ENCODE assay signal across 15 cellular contexts in genomic region chr12:80271770-80272169, GRCh38.
DNase-seq lines count a peak whose midpoint lies in the region; ATAC-seq and TF ChIP-seq lines count a peak whose summit lies in the region.
"Had no signal": no experiment of that assay in that cellular context is flagged by ENCODE, and none has a peak within 500 bp of the region (broad histone marks: within the 10 kb centered on the region; RNA-seq: fewer than 3 reads in every experiment).

No MANE protein-coding gene starts in this region.

- H3K36me3 Mint-ChIP-seq in activated CD8-positive, alpha-beta T cell treated with anti-CD3 and anti-CD28 coated beads, Interleukin-2, amount 10 ng/mL, durations not matched to agents 7 days and 5 days (ENCODE audit: low read depth) = no peaks in the 10 kb centered on the region

- no peaks in the 10 kb centered on the region for H3K9me3 ChIP-seq in adipocyte (ENCODE audit: control insufficient read depth, low read length)
- H3K9me3 ChIP-seq in adrenal gland (replicated peaks in 1 of 3) = no peaks in the 10 kb centered on the region
- H3K9me3 ChIP-seq: HAP-1 had no signal

- H3K4me3 ChIP-seq in adipocyte (ENCODE audit: low read length) = no peak overlapping the region
- H3K4me3 ChIP-seq in adrenal gland = no peak overlapping the region
- H3K4me3 ChIP-seq: HAP-1 had no signal

- H3K4me1 Mint-ChIP-seq in activated CD8-positive, alpha-beta T cell treated with anti-CD3 and anti-CD28 coated beads, Interleukin-2, amount 10 ng/mL, durations not matched to agents 7 days and 5 days (ENCODE audit: low read depth) = no peaks in the 10 kb centered on the region
- H3K4me1 Mint-ChIP-seq: B cell had no signal

- no peaks in the 10 kb centered on the region for H3K9me3 Mint-ChIP-seq in activated CD8-positive, alpha-beta T cell treated with anti-CD3 and anti-CD28 coated beads, Interleukin-2, amount 10 ng/mL, durations not matched to agents 7 days and 5 days (ENCODE audit: insufficient read depth)
- H3K9me3 Mint-ChIP-seq: CD4-positive, alpha-beta T cell had no signal

- H3K4me1 ChIP-seq in adipocyte (ENCODE audit: control insufficient read depth, insufficient read depth, low read length) (peaks cover 36% of the 10 kb centered on the region), adrenal gland (replicated peaks in 1 of 2) (no peaks in the 10 kb centered on the region)
- H3K4me1 ChIP-seq: HAP-1 had no signal

- ATAC-seq in sciatic nerve = peak; percentile 59
- no peak for ATAC-seq in activated CD8-positive, alpha-beta T cell treated with anti-CD3 and anti-CD28 coated beads, Interleukin-2, amount 10 ng/mL, durations not matched to agents 7 days and 5 days

- no peak for TF ChIP-seq CTCF in adrenal gland (IDR thresholded peaks at IDR 0.05)

- H3K36me3 ChIP-seq in adipocyte (ENCODE audit: control insufficient read depth, insufficient read depth, low read length, severe bottlenecking) = no peaks in the 10 kb centered on the region
- H3K36me3 ChIP-seq in adrenal gland (replicated peaks in 1 of 2) = no peaks in the 10 kb centered on the region
- H3K36me3 ChIP-seq: HAP-1 had no signal

- no peak overlapping the region for H3K9ac ChIP-seq in adipocyte (ENCODE audit: low read length)

- no peak overlapping the region for H3K27ac Mint-ChIP-seq in activated CD8-positive, alpha-beta T cell treated with anti-CD3 and anti-CD28 coated beads, Interleukin-2, amount 10 ng/mL, durations not matched to agents 7 days and 5 days
- H3K27ac Mint-ChIP-seq: B cell; CD4-positive, alpha-beta T cell had no signal

- POLR2A ChIA-PET in activated CD8-positive, alpha-beta T cell treated with anti-CD3 and anti-CD28 coated beads, Interleukin-2, amount 10 ng/mL, durations not matched to agents 7 days and 5 days (lab: Charles Lee) = no interaction called here

- intact Hi-C loops in sciatic nerve (cut with DNase I) (no loop called here), adrenal gland (cut with DNase I) (no loop called here)

- CTCF ChIA-PET in activated CD8-positive, alpha-beta T cell treated with anti-CD3 and anti-CD28 coated beads, Interleukin-2, amount 10 ng/mL, durations not matched to agents 7 days and 5 days (lab: Charles Lee) = interaction anchor here (0.6 to 3.6 kb wide), 2 partner anchors 76 to 849 kb away, joined by 3 to 15 read pairs; no protein-coding TSS in a partner anchor

- H3K27me3 Mint-ChIP-seq in activated CD8-positive, alpha-beta T cell treated with anti-CD3 and anti-CD28 coated beads, Interleukin-2, amount 10 ng/mL, durations not matched to agents 7 days and 5 days (ENCODE audit: low read depth) = peaks cover 2% of the 10 kb centered on the region
- H3K27me3 Mint-ChIP-seq: B cell had no signal

- DNase-seq in AG20443 (ENCODE audit: low spot score) = peak; percentile 19
- peak; percentile 39 for DNase-seq in adipocyte (ENCODE audit: low read depth)
- peak; percentile 53 for DNase-seq in fibroblast of gingiva (ENCODE audit: low read depth)
- no peak for DNase-seq in sciatic nerve (ENCODE audit: low spot score)
- DNase-seq in DMS 273 (lab: John Stamatoyannopoulos, UW; ENCODE audit: unreplicated experiment) = no peak
- no peak for DNase-seq in adrenal gland
- no peak for DNase-seq in activated CD8-positive, alpha-beta T cell treated with anti-CD3 and anti-CD28 coated beads, Interleukin-2, amount 10 ng/mL, durations not matched to agents 7 days and 5 days
- DNase-seq: 8988T; C1 segment of cervical spinal cord; CD4-positive, alpha-beta T cell; COR-L47; DND-41; GDM1 had no signal

- no peak overlapping the region for H3K27ac ChIP-seq in adrenal gland

- H3K27me3 ChIP-seq in adipocyte (replicated peaks; ENCODE audit: control insufficient read depth, insufficient read depth, low read length) (no peaks in the 10 kb centered on the region), adrenal gland (no peaks in the 10 kb centered on the region)

- TF ChIP-seq POLR2A in adrenal gland (IDR thresholded peaks at IDR 0.05) = no peak

- H3K4me3 Mint-ChIP-seq in activated CD8-positive, alpha-beta T cell treated with anti-CD3 and anti-CD28 coated beads, Interleukin-2, amount 10 ng/mL, durations not matched to agents 7 days and 5 days = no peak overlapping the region
- H3K4me3 Mint-ChIP-seq: B cell; CD4-positive, alpha-beta T cell had no signal

Comparison
In these comparisons a context has a peak if more than half of its experiments do, and no peak if none do; other contexts are left out.
1. DNase-seq: peak in AG20443 (single experiment), adipocyte (single experiment) and fibroblast of gingiva (single experiment); none in sciatic nerve (single experiment), DMS 273 (single experiment), adrenal gland (0 of 7) and activated CD8-positive, alpha-beta T cell treated with anti-CD3 and anti-CD28 coated beads, Interleukin-2, amount 10 ng/mL, durations not matched to agents 7 days and 5 days (single experiment).